Comparison of ENCODE assay signal across 23 cellular contexts in the genomic region with DNA sequence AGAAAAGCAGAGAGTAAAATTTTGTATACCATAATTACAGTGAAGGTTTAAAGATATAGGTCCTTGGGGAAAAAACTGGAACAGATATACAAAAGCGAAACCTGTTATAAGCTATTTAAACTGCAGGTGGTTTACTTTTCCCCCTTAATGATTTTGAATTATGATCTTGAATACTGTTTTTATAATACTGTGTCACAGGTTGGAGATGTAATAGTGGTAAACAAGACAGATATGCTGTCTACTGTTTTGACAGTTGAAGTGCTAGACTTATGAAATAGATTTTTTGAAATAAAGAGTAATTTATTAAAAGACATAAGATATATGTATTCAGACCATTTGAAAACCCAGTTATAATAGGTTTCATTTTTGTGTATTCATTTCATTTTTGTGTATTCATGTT.
"Had no signal": no experiment of that assay in that cellular context is flagged by ENCODE, and none has a peak within 500 bp of the region (broad histone marks: within the 10 kb centered on the region; RNA-seq: fewer than 3 reads in every experiment).

No MANE protein-coding gene starts in this region.

- H3K27ac Mint-ChIP-seq: IgD-negative memory B cell had no signal

- H3K9ac ChIP-seq: KMS-11, SK-N-SH had no signal

- FAIRE-seq: HTR-8/SVneo, K562 had no signal

- H3K4me3 ChIP-seq: K562 had no signal

- H3K9me3 Mint-ChIP-seq: IgD-negative memory B cell had no signal

- H3K9me3 ChIP-seq: SK-N-SH had no signal

- H3K4me3 Mint-ChIP-seq: IgD-negative memory B cell had no signal

- H3K27ac ChIP-seq: HL-60, KMS-11, RWPE1 had no signal

- ATAC-seq: K562, Panc1, PC-3 had no signal

- H3K27me3 Mint-ChIP-seq: IgD-negative memory B cell had no signal

- H3K4me2 ChIP-seq: KMS-11, SK-N-SH had no signal

- DNase-seq: Kasumi-1; MM.1S; NCI-H1092 treated with DMSO at 0.1 percent for 48 hours; NCI-H1436 treated with DMSO at 0.1 percent for 48 hours; NCI-H1694; NCI-H187 treated with DMSO at 0.1 percent for 48 hours; NCI-H2029 treated with DMSO at 0.1 percent for 48 hours; NCI-H2171; NCI-H226; NCI-H446; NCI-H510A; NCI-H524 treated with DMSO at 0.1 percent for 48 hours; NK-92 treated with Interleukin-12 subunit alpha and Interleukin-12 subunit beta, amount 100 ng/mL, for 24 hours; PC-3; SHP77; SK-N-SH had no signal
